Comparison of ENCODE assay signal across 14 cellular contexts in genomic region chr2:233081731-233082221, GRCh38. TPM values are rescaled to one million over a fixed set of nuclear protein-coding genes. Genes with fewer than 3 reads are reported as not detected.
A peak's percentile ranks its signal among the peaks of the same experiment; 100 is the strongest.
DNase-seq lines count a peak whose midpoint lies in the region; ATAC-seq, FAIRE-seq and TF ChIP-seq lines count a peak whose summit lies in the region.
"Had no signal": no experiment of that assay in that cellular context is flagged by ENCODE, and none has a peak within 500 bp of the region (broad histone marks: within the 10 kb centered on the region; RNA-seq: fewer than 3 reads in every experiment).

No MANE protein-coding gene starts in this region.

- H3K36me3 Mint-ChIP-seq in naive thymus-derived CD4-positive, alpha-beta T cell: peaks cover 0 to 58% (median 23%) of the 10 kb centered on the region in 5 donors

- TF ChIP-seq POLR2A in GM12891 (IDR thresholded peaks at IDR 0.05; ENCODE audit: low read depth, low read length) (peak; percentile 48; the same call in 1 of the 2 replicates), Peyer's patch (IDR thresholded peaks at IDR 0.05) (no peak)

- POLR2A ChIA-PET in naive thymus-derived CD4-positive, alpha-beta T cell (lab: Charles Lee): interaction anchor here (0.6 to 13.0 kb wide), 6 partner anchors 10 to 186 kb away, joined by 3 to 144 read pairs (median 5); partner anchors contain the start of gene INPP5D

- no peaks in the 10 kb centered on the region for H3K27me3 ChIP-seq in Peyer's patch
- no peaks in the 10 kb centered on the region for H3K27me3 ChIP-seq in naive thymus-derived CD4-positive, alpha-beta T cell (ENCODE audit: control insufficient read depth in 2 of 2, insufficient read depth in 2 of 2, low read length in 2 of 2)

- peak overlapping the region in 1 of 4 donors; percentile 1 for H3K4me3 ChIP-seq in Peyer's patch
- H3K4me3 ChIP-seq in naive thymus-derived CD4-positive, alpha-beta T cell (ENCODE audit: low read length): peak overlapping the region; percentile 38
- H3K4me3 ChIP-seq: lung had no signal

- peak; percentile 9 for ATAC-seq in GM21717 (IDR thresholded peaks at IDR 0.05; ENCODE audit: unreplicated experiment)
- no peak for ATAC-seq in naive thymus-derived CD4-positive, alpha-beta T cell
- ATAC-seq: esophagus mucosa had no signal

- no peaks in the 10 kb centered on the region for H3K27me3 Mint-ChIP-seq in naive thymus-derived CD4-positive, alpha-beta T cell

- no peaks in the 10 kb centered on the region for H3K36me3 ChIP-seq in Peyer's patch
- peaks cover 0 to 4% (median 0%) of the 10 kb centered on the region in 3 experiments for H3K36me3 ChIP-seq in naive thymus-derived CD4-positive, alpha-beta T cell (ENCODE audit: control insufficient read depth in 2 of 3, insufficient read depth in 3 of 3, low read length in 3 of 3)

- DNase-seq in GM12891 (ENCODE audit: insufficient read length, low spot score) (no peak), Peyer's patch (peak in 2 of 3 donors; percentile 35 to 45), CD1c-positive myeloid dendritic cell (ENCODE audit: extremely low spot score) (no peak), SIG-M5 treated with dmso at 0.1 percent for 504 hours (lab: John Stamatoyannopoulos, UW; ENCODE audit: unreplicated experiment) (no peak), NCI-H345 treated with DMSO at 0.1 percent for 48 hours (lab: John Stamatoyannopoulos, UW; ENCODE audit: unreplicated experiment) (no peak), NCI-H2171 treated with DMSO at 0.1 percent for 48 hours (lab: John Stamatoyannopoulos, UW) (no peak)
- DNase-seq in naive thymus-derived CD4-positive, alpha-beta T cell: no peak
- DNase-seq: H9 had no signal

- FAIRE-seq in GM12891 (lab: Jason Lieb, UNC): no peak

- no peak for TF ChIP-seq CTCF in Peyer's patch (IDR thresholded peaks at IDR 0.05)

- peaks cover 75 to 92% (median 85%) of the 10 kb centered on the region in 7 donors for H3K4me1 Mint-ChIP-seq in naive thymus-derived CD4-positive, alpha-beta T cell

- intact Hi-C loops in naive thymus-derived CD4-positive, alpha-beta T cell (cut with micrococcal nuclease): loop anchor here (1.0 to 10.0 kb wide), 11 partner anchors 15 to 384 kb away; partner anchors contain the start of genes ATG16L1 (in 2 of the 2), GIGYF2 (in 1 of the 2) and INPP5D (in 1 of the 2)

- peak overlapping the region in 8 of 9 donors; percentile 88 to 98 (median 93) for H3K27ac Mint-ChIP-seq in naive thymus-derived CD4-positive, alpha-beta T cell

- no peaks in the 10 kb centered on the region for H3K9me3 Mint-ChIP-seq in naive thymus-derived CD4-positive, alpha-beta T cell
- H3K9me3 Mint-ChIP-seq: H9 had no signal

- peak overlapping the region; percentile 78 to 95 (median 86) for H3K27ac ChIP-seq in Peyer's patch
- peak overlapping the region; percentile 57 for H3K27ac ChIP-seq in naive thymus-derived CD4-positive, alpha-beta T cell (ENCODE audit: low read depth, low read length)

- H3K4me3 Mint-ChIP-seq in naive thymus-derived CD4-positive, alpha-beta T cell: peak overlapping the region; percentile 79 to 86 (median 82)
- H3K4me3 Mint-ChIP-seq: H9 had no signal

- no peaks in the 10 kb centered on the region for H3K9me3 ChIP-seq in Peyer's patch
- no peaks in the 10 kb centered on the region for H3K9me3 ChIP-seq in naive thymus-derived CD4-positive, alpha-beta T cell (ENCODE audit: control insufficient read depth in 2 of 3, low read length in 3 of 3)

- CTCF ChIA-PET in naive thymus-derived CD4-positive, alpha-beta T cell (lab: Charles Lee): interaction anchor here (2.5 to 5.0 kb wide), 2 partner anchors 21 to 27 kb away, joined by 10 to 20 read pairs; partner anchors contain the start of gene INPP5D

- peaks cover 0 to 68% (median 35%) of the 10 kb centered on the region in 4 donors for H3K4me1 ChIP-seq in Peyer's patch
- H3K4me1 ChIP-seq in naive thymus-derived CD4-positive, alpha-beta T cell (ENCODE audit: control insufficient read depth in 2 of 2, insufficient read depth in 2 of 2, low read length in 2 of 2): peaks cover 85 to 98% of the 10 kb centered on the region in 2 donors

TF ChIP-seq in GM12891, 5 proteins besides CTCF, POLR2A, EP300 and RAD21:
- no peak for TF ChIP-seq PAX5 (IDR thresholded peaks at IDR 0.05; ENCODE audit: insufficient read depth, low read length, severe bottlenecking)
- TF ChIP-seq POLR2AphosphoS5 (IDR thresholded peaks at IDR 0.05; ENCODE audit: low read depth, low read length): peak; percentile 16; the same call in 1 of the 2 replicates

RNA-seq across cellular contexts. Expression of gene INPP5D, which starts 21.6 kb away (rescaled TPM):
- polyA plus RNA-seq in GM12891 (2012; ENCODE audit: low read depth, missing spikeins): 62.2 TPM
- 100 to 1,000 TPM in 1 of 4 donors, 10 to 100 TPM in 3; 11.6 to 333 (median 26.2) TPM for total RNA-seq in Peyer's patch
- 100 to 1,000 TPM; 106 to 232 (median 126) TPM for total RNA-seq in naive thymus-derived CD4-positive, alpha-beta T cell
- polyA plus RNA-seq in naive thymus-derived CD4-positive, alpha-beta T cell: 100 to 1,000 TPM in 1 of 2 donors, 10 to 100 TPM in 1; 41.0 to 122 TPM
- total RNA-seq: Daoy had no signal

RNA-seq across cellular contexts. Expression of gene NEU2, which starts 49.3 kb away (rescaled TPM):
- polyA plus RNA-seq in GM12891 (2012; ENCODE audit: low read depth, missing spikeins): not detected
- not detected for total RNA-seq in Peyer's patch
- total RNA-seq in naive thymus-derived CD4-positive, alpha-beta T cell: not detected
- not detected for polyA plus RNA-seq in naive thymus-derived CD4-positive, alpha-beta T cell
- total RNA-seq: Daoy, esophagus mucosa, H9, lung, SK-MEL-5, ureter had no signal
- polyA plus RNA-seq: lung had no signal

Comparison
In these comparisons a context has a peak if more than half of its experiments do, and no peak if none do; other contexts are left out.
1. DNase-seq: peak in Peyer's patch (2 of 3); none in GM12891 (single experiment), naive thymus-derived CD4-positive, alpha-beta T cell (0 of 9), CD1c-positive myeloid dendritic cell (single experiment), SIG-M5 treated with dmso at 0.1 percent for 504 hours (single experiment), NCI-H345 treated with DMSO at 0.1 percent for 48 hours (single experiment) and NCI-H2171 treated with DMSO at 0.1 percent for 48 hours (single experiment).